33 cellular contexts compared by ENCODE assay signal in genomic region chr6:156400487-156400886, GRCh38.
"Had no signal": no experiment of that assay in that cellular context is flagged by ENCODE, and none has a peak within 500 bp of the region (broad histone marks: within the 10 kb centered on the region; RNA-seq: fewer than 3 reads in every experiment).

No MANE protein-coding gene starts in this region.

- H3K9me3 Mint-ChIP-seq: activated CD8-positive, alpha-beta T cell treated with anti-CD3 and anti-CD28 coated beads for 36 hours had no signal

- H3K27ac ChIP-seq: ascending aorta, body of pancreas, breast epithelium, Peyer's patch, RWPE1, WERI-Rb-1 had no signal

- H3K36me3 Mint-ChIP-seq: activated naive CD8-positive, alpha-beta T cell treated with anti-CD3 and anti-CD28 coated beads for 36 hours had no signal

- H3K9me3 ChIP-seq: ascending aorta, body of pancreas, breast epithelium, Peyer's patch had no signal

- DNase-seq: activated CD4-positive, alpha-beta T cell treated with anti-CD3 and anti-CD28 coated beads, Interleukin-2, amount 10 ng/mL, durations not matched to agents 24 days and 14 days; activated CD4-positive, alpha-beta T cell treated with anti-CD3 and anti-CD28 coated beads, Interleukin-2, amount 50 U/mL, for 4 hours; activated CD4-positive, CD25-positive, alpha-beta regulatory T cell; activated CD8-positive, alpha-beta T cell treated with anti-CD3 and anti-CD28 coated beads for 36 hours; activated effector memory CD4-positive, alpha-beta T cell treated with anti-CD3 and anti-CD28 coated beads, Interleukin-2, amount 50 U/mL, for 16 hours; activated naive CD4-positive, alpha-beta T cell; activated naive CD4-positive, alpha-beta T cell treated with anti-CD3 and anti-CD28 coated beads, Interleukin-2, amount 50 U/mL, for 16 hours; activated naive CD8-positive, alpha-beta T cell treated with anti-CD3 and anti-CD28 coated beads for 36 hours; activated T-cell treated with anti-CD3 and anti-CD28 coated beads, Interleukin-2, amount 50 U/mL, for 1 hour; activated T-cell treated with anti-CD3 and anti-CD28 coated beads, Interleukin-2, amount 50 U/mL, for 72 hours; amniotic stem cell; body of pancreas; NCI-H1048; NCI-H1105 treated with DMSO at 0.1 percent for 48 hours; NCI-H1436; NCI-H1694 treated with DMSO at 0.1 percent for 48 hours; NCI-H2029; NCI-H510A; NCI-H526; NCI-H748 treated with DMSO at 0.1 percent for 48 hours; NK-92 treated with Interleukin-12 subunit alpha and Interleukin-12 subunit beta, amount 100 ng/mL, for 24 hours; PC-3; Peyer's patch; SIG-M5; T-helper 1 cell; T1000; WERI-Rb-1 had no signal

- H3K36me3 ChIP-seq: ascending aorta, breast epithelium, Peyer's patch, WERI-Rb-1 had no signal

- H3K27ac Mint-ChIP-seq: activated CD4-positive, alpha-beta T cell treated with anti-CD3 and anti-CD28 coated beads, Interleukin-2, amount 10 ng/mL, durations not matched to agents 24 days and 14 days; activated CD8-positive, alpha-beta T cell treated with anti-CD3 and anti-CD28 coated beads for 36 hours; activated naive CD8-positive, alpha-beta T cell treated with anti-CD3 and anti-CD28 coated beads for 36 hours; activated T-cell treated with anti-CD3 and anti-CD28 coated beads, Interleukin-2, amount 50 U/mL, for 72 hours; activated T-helper 17 cell treated with anti-CD3 and anti-CD28 coated beads, Interleukin-2, amount 50 U/mL, for 72 hours had no signal

- H3K4me3 ChIP-seq: ascending aorta, body of pancreas, breast epithelium, Peyer's patch had no signal

- ATAC-seq: activated CD8-positive, alpha-beta T cell treated with anti-CD3 and anti-CD28 coated beads for 36 hours; activated T-cell treated with anti-CD3 and anti-CD28 coated beads, Interleukin-2, amount 50 U/mL, for 72 hours; activated T-helper 17 cell treated with anti-CD3 and anti-CD28 coated beads, Interleukin-2, amount 50 U/mL, for 72 hours; body of pancreas; PC-3; Right ventricle myocardium inferior; SK-N-SH treated with all-trans-retinoic acid at 6 μM for 48 hours had no signal

- H3K4me3 Mint-ChIP-seq: activated CD4-positive, alpha-beta T cell treated with anti-CD3 and anti-CD28 coated beads, Interleukin-2, amount 10 ng/mL, durations not matched to agents 24 days and 14 days; activated CD8-positive, alpha-beta T cell treated with anti-CD3 and anti-CD28 coated beads for 36 hours; activated naive CD8-positive, alpha-beta T cell treated with anti-CD3 and anti-CD28 coated beads for 36 hours; activated T-cell treated with anti-CD3 and anti-CD28 coated beads, Interleukin-2, amount 50 U/mL, for 72 hours; activated T-helper 17 cell treated with anti-CD3 and anti-CD28 coated beads, Interleukin-2, amount 50 U/mL, for 72 hours had no signal

- H3K4me1 ChIP-seq: ascending aorta, body of pancreas, breast epithelium had no signal

- H3K27me3 Mint-ChIP-seq: activated T-helper 17 cell treated with anti-CD3 and anti-CD28 coated beads, Interleukin-2, amount 50 U/mL, for 72 hours had no signal

- H3K27me3 ChIP-seq: ascending aorta, body of pancreas, breast epithelium, Peyer's patch had no signal
